Comparison of ENCODE assay signal across 34 cellular contexts in genomic region chr16:84446596-84447392, GRCh38. TPM values are rescaled to one million over a fixed set of nuclear protein-coding genes. Genes with fewer than 3 reads are reported as not detected.
DNase-seq lines count a peak whose midpoint lies in the region; ATAC-seq, FAIRE-seq and TF ChIP-seq lines count a peak whose summit lies in the region.
"Had no signal": no experiment of that assay in that cellular context is flagged by ENCODE, and none has a peak within 500 bp of the region (broad histone marks: within the 10 kb centered on the region; RNA-seq: fewer than 3 reads in every experiment).

No MANE protein-coding gene starts in this region.

- WGBS in K562 (ENCODE audit: insufficient coverage, low coverage, missing lambda C conversion rate) = 3% methylated on average over 14 of the region's 14 CpGs
- 70 to 80% methylated on average over 14 of the region's 14 CpGs for WGBS in testis, 2 donors

- no peak for TF ChIP-seq POLR2A in K562 (conservative IDR thresholded peaks at IDR 0.05)
- TF ChIP-seq POLR2A in testis (IDR thresholded peaks at IDR 0.05) = no peak

- in situ Hi-C loops in K562 (cut with MboI) = no loop called here

- no peak for TF ChIP-seq EP300 in K562 (IDR thresholded peaks at IDR 0.05; ENCODE audit: low read length)

- no peaks in the 10 kb centered on the region for H3K27me3 Mint-ChIP-seq in progenitor cell of endocrine pancreas

- no peak overlapping the region for H3K9ac ChIP-seq in K562 (ENCODE audit: insufficient read depth in 1 of 2, low read depth in 2 of 2, low read length in 2 of 2)

- no peaks in the 10 kb centered on the region for H3K79me2 ChIP-seq in K562 (ENCODE audit: control insufficient read depth, insufficient read depth, low read length)

- H3K9me3 ChIP-seq in K562 (replicated peaks; ENCODE audit: control insufficient read depth, insufficient read depth, low read depth, low read length) (no peaks in the 10 kb centered on the region), testis (no peaks in the 10 kb centered on the region)
- H3K9me3 ChIP-seq: esophagus squamous epithelium, right lobe of liver, upper lobe of left lung had no signal

- H3K4me2 ChIP-seq in K562 (ENCODE audit: insufficient read depth, low read length) = no peak overlapping the region

- FAIRE-seq in K562 (lab: Jason Lieb, UNC) (no peak), D721Med (lab: Jason Lieb, UNC) (no peak)

- H3K36me3 ChIP-seq in K562 (ENCODE audit: control insufficient read depth, insufficient read depth, low read length) (no peaks in the 10 kb centered on the region), testis (ENCODE audit: low read depth, missing control alignments) (no peaks in the 10 kb centered on the region)
- H3K36me3 ChIP-seq: brain microvascular endothelial cell, esophagus squamous epithelium, right lobe of liver had no signal

- H3K27ac ChIP-seq in K562 (ENCODE audit: extremely low read depth, low read depth, low read length) (no peak overlapping the region), testis (no peak overlapping the region)
- H3K27ac ChIP-seq: 22Rv1, brain microvascular endothelial cell, dorsolateral prefrontal cortex, esophagus squamous epithelium, right lobe of liver, upper lobe of left lung had no signal

- CTCF ChIA-PET in K562 (lab: Yijun Ruan, JAX; ENCODE audit: low intra/inter-chr PET ratio) = no interaction called here

- H3K9me3 Mint-ChIP-seq in progenitor cell of endocrine pancreas (ENCODE audit: low read depth) = no peaks in the 10 kb centered on the region
- H3K9me3 Mint-ChIP-seq: activated CD8-positive, alpha-beta T cell treated with anti-CD3 and anti-CD28 coated beads for 36 hours had no signal

- peaks cover 9% of the 10 kb centered on the region for H3K4me1 Mint-ChIP-seq in progenitor cell of endocrine pancreas (ENCODE audit: low read depth)
- H3K4me1 Mint-ChIP-seq: CD4-positive, CD25-positive, alpha-beta regulatory T cell; memory B cell; stimulated activated naive B cell treated with anti-CD40 and anti-IgM and Interleukin-4, amounts not matched to agents 10 μg/mL and 1 μg/mL and 100 μg/mL, for 72 hours had no signal

- no TSS peak for BruUV-seq in K562 (replicated peaks; lab: Mats Ljungman, UMichigan)

- DNase-seq in activated effector memory CD4-positive, alpha-beta T cell treated with anti-CD3 and anti-CD28 coated beads, Interleukin-2, amount 50 U/mL, for 16 hours = peak; percentile 24
- no peak for DNase-seq in activated effector memory CD4-positive, alpha-beta T cell treated with Interleukin-2 at 50 U/mL for 16 hours
- no peak for DNase-seq in K562 (ENCODE audit: extremely low read depth in 1 of 4, low spot score in 3 of 4)
- peak; percentile 45 for DNase-seq in myocyte (ENCODE audit: low read depth)
- DNase-seq in testis = peak; percentile 46
- no peak for DNase-seq in stimulated activated CD4-positive, alpha-beta T cell treated with anti-CD3 and anti-CD28 coated beads, Interleukin-4, amount 100 ng/mL, for 1 hour
- no peak for DNase-seq in D721Med (ENCODE audit: insufficient read length, low spot score)
- DNase-seq in progenitor cell of endocrine pancreas (ENCODE audit: low spot score, unreplicated experiment) = no peak
- DNase-seq: activated CD4-positive, alpha-beta T cell treated with anti-CD3 and anti-CD28 coated beads for 1 hour; activated CD8-positive, alpha-beta memory T cell treated with anti-CD3 and anti-CD28 coated beads, Interleukin-2, amount 50 U/mL, for 48 hours; activated CD8-positive, alpha-beta T cell treated with anti-CD3 and anti-CD28 coated beads for 36 hours; activated naive CD4-positive, alpha-beta T cell treated with anti-CD3 and anti-CD28 coated beads, Interleukin-2, amount 50 U/mL, for 16 hours; AML-193; amygdala; brain microvascular endothelial cell; Calu3; CD4-positive, CD25-positive, alpha-beta regulatory T cell; DND-41; dorsolateral prefrontal cortex; esophagus squamous epithelium; H7; MV-4-11; NCI-H146; NCI-H446; NCI-H748 treated with DMSO at 0.1 percent for 48 hours; right lobe of liver; SHP77; stimulated activated naive B cell treated with anti-CD40 and anti-IgM and Interleukin-4, amounts not matched to agents 10 μg/mL and 1 μg/mL and 100 μg/mL, for 72 hours; T-helper 2 cell; upper lobe of left lung had no signal

- H3K4me1 ChIP-seq in K562 (replicated peaks in 1 of 2; ENCODE audit: control insufficient read depth in 2 of 2, insufficient read depth in 2 of 2, low read length in 2 of 2) (no peaks in the 10 kb centered on the region), testis (peaks cover 5% of the 10 kb centered on the region)
- H3K4me1 ChIP-seq: esophagus squamous epithelium, right lobe of liver, upper lobe of left lung had no signal

- intact Hi-C loops in K562 (cut with micrococcal nuclease) = no loop called here
- intact Hi-C loops in testis (cut with DNase I; ENCODE audit: low total_unique reads) = no loop called here

- TF ChIP-seq CTCF in K562 (IDR thresholded peaks at IDR 0.05 in 2 of 3, conservative IDR thresholded peaks at IDR 0.05 in 1 of 3; ENCODE audit: insufficient read depth in 2 of 3, low read depth in 1 of 3, low read length in 3 of 3) (no peak), testis (IDR thresholded peaks at IDR 0.05) (no peak), D721Med (IDR thresholded peaks at IDR 0.05; ENCODE audit: insufficient read depth, missing control alignments) (no peak), progenitor cell of endocrine pancreas (IDR thresholded peaks at IDR 0.05; ENCODE audit: unreplicated experiment) (no peak)

- H3K9me1 ChIP-seq in K562 (ENCODE audit: control insufficient read depth, insufficient read depth, low read length) = no peaks in the 10 kb centered on the region

- H3K4me3 ChIP-seq in K562 (no peak overlapping the region), testis (no peak overlapping the region)
- H3K4me3 ChIP-seq: dorsolateral prefrontal cortex, esophagus squamous epithelium, right lobe of liver, upper lobe of left lung had no signal

- no peak overlapping the region for H3K4me3 Mint-ChIP-seq in progenitor cell of endocrine pancreas (ENCODE audit: low read depth)
- H3K4me3 Mint-ChIP-seq: activated CD8-positive, alpha-beta T cell treated with anti-CD3 and anti-CD28 coated beads for 36 hours; CD4-positive, CD25-positive, alpha-beta regulatory T cell; memory B cell; stimulated activated naive B cell treated with anti-CD40 and anti-IgM and Interleukin-4, amounts not matched to agents 10 μg/mL and 1 μg/mL and 100 μg/mL, for 72 hours had no signal

- no peak for TF ChIP-seq RAD21 in K562 (CRISPR knock-in tag; conservative IDR thresholded peaks at IDR 0.05 in 1 of 2, IDR thresholded peaks at IDR 0.05 in 1 of 2)

- POLR2A ChIA-PET in K562 (lab: Yijun Ruan, JAX) = interaction anchor here (0.6 to 0.9 kb wide), 2 partner anchors 8 to 52 kb away, joined by 3 read pairs; no protein-coding TSS in a partner anchor

- no peak for ATAC-seq in K562
- ATAC-seq: activated CD8-positive, alpha-beta T cell treated with anti-CD3 and anti-CD28 coated beads for 36 hours; left lobe of liver; Panc1; right lobe of liver; stimulated activated naive B cell treated with anti-CD40 and anti-IgM and Interleukin-4, amounts not matched to agents 10 μg/mL and 1 μg/mL and 100 μg/mL, for 72 hours had no signal

- H3K27me3 ChIP-seq in K562 (ENCODE audit: control insufficient read depth in 2 of 2, insufficient read depth in 2 of 2, low read length in 2 of 2) (peaks cover 61 to 87% of the 10 kb centered on the region in 2 experiments), testis (no peaks in the 10 kb centered on the region)
- H3K27me3 ChIP-seq: dorsolateral prefrontal cortex, right lobe of liver, upper lobe of left lung had no signal

- no peak overlapping the region for H3K27ac Mint-ChIP-seq in progenitor cell of endocrine pancreas
- H3K27ac Mint-ChIP-seq: activated CD8-positive, alpha-beta T cell treated with anti-CD3 and anti-CD28 coated beads for 36 hours; CD4-positive, CD25-positive, alpha-beta regulatory T cell; memory B cell; stimulated activated naive B cell treated with anti-CD40 and anti-IgM and Interleukin-4, amounts not matched to agents 10 μg/mL and 1 μg/mL and 100 μg/mL, for 72 hours had no signal

- no peaks in the 10 kb centered on the region for H4K20me1 ChIP-seq in K562 (replicated peaks; ENCODE audit: control insufficient read depth, insufficient read depth, low read length)

- H3K36me3 Mint-ChIP-seq in progenitor cell of endocrine pancreas (ENCODE audit: insufficient read depth) = no peaks in the 10 kb centered on the region
- H3K36me3 Mint-ChIP-seq: CD4-positive, CD25-positive, alpha-beta regulatory T cell had no signal

- no peak overlapping the region for H2AFZ ChIP-seq in K562 (ENCODE audit: low read depth, low read length)

TF ChIP-seq in K562, 482 proteins besides CTCF, POLR2A, EP300 and RAD21 (continues in another document):
- TF ChIP-seq EGR1 (conservative IDR thresholded peaks at IDR 0.05) = peak; percentile 55; the same call in 1 of the 2 replicates
- TF ChIP-seq ELF4 (CRISPR knock-in tag; IDR thresholded peaks at IDR 0.05) = no peak
- no peak for TF ChIP-seq JUN (IDR thresholded peaks at IDR 0.05; ENCODE audit: borderline replicate concordance, low read depth, low read length)
- TF ChIP-seq JUN (CRISPR knock-in tag; IDR thresholded peaks at IDR 0.05; ENCODE audit: borderline replicate concordance) = no peak
- TF ChIP-seq CBX2 (IDR thresholded peaks at IDR 0.05; ENCODE audit: insufficient read depth, low read length, poor library complexity, severe bottlenecking) = peak; percentile 48
- TF ChIP-seq ARID1B (IDR thresholded peaks at IDR 0.05) = no peak

RNA-seq across cellular contexts. Expression of gene MEAK7, which starts 57.7 kb away (rescaled TPM):
- total RNA-seq in K562 (2011; cell fraction: chromatin; rRNA removed; ENCODE audit: low replicate concordance) = 28.0 and 31.3 TPM in 2 replicates
- 15.3 and 17.1 TPM in 2 replicates for total RNA-seq in K562 (2011; cell fraction: nucleolus; rRNA removed)
- total RNA-seq in K562 (2011; cell fraction: nucleoplasm; rRNA removed) = 20.8 and 27.1 TPM in 2 replicates
- total RNA-seq in K562 (2014; rRNA removed) (6.1 and 7.8 TPM in 2 replicates), K562 (2014; rRNA removed; fragmentation: Illumina TruSeq; extraction: Trizol) (5.2 and 5.6 TPM in 2 replicates), K562 (2015; rRNA removed; fragmentation: Illumina TruSeq; extraction: Trizol) (6.5 and 6.6 TPM in 2 replicates), K562 (2021) (9.8 and 10.0 TPM in 2 replicates), myocyte (7.4 and 7.8 TPM in 2 replicates), testis (10 to 100 TPM; 11.2 to 20.0 TPM), progenitor cell of endocrine pancreas (32.3 and 32.7 TPM in 2 replicates)
- polyA plus RNA-seq in K562 (2011; rRNA removed) (13.2 and 14.5 TPM in 2 replicates), K562 (2014; fragmentation: Illumina TruSeq; extraction: Trizol) (8.7 and 8.8 TPM in 2 replicates), K562 (2014; fragmentation: Nextera tagmentation; extraction: Ambion mirVana) (1 to 10 TPM; 1.4 to 1.8 TPM), K562 (2014; rRNA removed) (6.2 and 6.3 TPM in 2 replicates), testis (ENCODE audit: insufficient read depth, low read depth, low replicate concordance) (14.3 TPM)
- 10.5 and 17.4 TPM in 2 replicates for polyA plus RNA-seq in K562 (2011; cell fraction: cytosol; rRNA removed)
- polyA plus RNA-seq in K562 (2011; cell fraction: nucleus; rRNA removed) = 10.3 and 11.5 TPM in 2 replicates
- 7.7 and 9.3 TPM in 2 replicates for polyA plus RNA-seq in K562 (2012)
- 14.5 and 17.2 TPM in 2 replicates for polyA minus RNA-seq in K562 (2011; rRNA and poly(A)+ RNA removed)
- polyA minus RNA-seq in K562 (2011; cell fraction: cytosol; rRNA and poly(A)+ RNA removed) = 9.0 and 11.2 TPM in 2 replicates
- 7.8 and 14.0 TPM in 2 replicates for polyA minus RNA-seq in K562 (2011; cell fraction: nucleus; rRNA and poly(A)+ RNA removed)
- polyA plus RNA-seq in myocyte (2012) = 16.3 TPM

Comparison
In these comparisons a context has a peak if more than half of its experiments do, and no peak if none do; other contexts are left out.
1. DNase-seq: peak in activated effector memory CD4-positive, alpha-beta T cell treated with anti-CD3 and anti-CD28 coated beads, Interleukin-2, amount 50 U/mL, for 16 hours (single experiment), myocyte (single experiment) and testis (single experiment); none in activated effector memory CD4-positive, alpha-beta T cell treated with Interleukin-2 at 50 U/mL for 16 hours (single experiment), K562 (0 of 4), stimulated activated CD4-positive, alpha-beta T cell treated with anti-CD3 and anti-CD28 coated beads, Interleukin-4, amount 100 ng/mL, for 1 hour (single experiment), D721Med (single experiment) and progenitor cell of endocrine pancreas (single experiment).